ENCODE assay signal across 23 cellular contexts in the genomic region with DNA sequence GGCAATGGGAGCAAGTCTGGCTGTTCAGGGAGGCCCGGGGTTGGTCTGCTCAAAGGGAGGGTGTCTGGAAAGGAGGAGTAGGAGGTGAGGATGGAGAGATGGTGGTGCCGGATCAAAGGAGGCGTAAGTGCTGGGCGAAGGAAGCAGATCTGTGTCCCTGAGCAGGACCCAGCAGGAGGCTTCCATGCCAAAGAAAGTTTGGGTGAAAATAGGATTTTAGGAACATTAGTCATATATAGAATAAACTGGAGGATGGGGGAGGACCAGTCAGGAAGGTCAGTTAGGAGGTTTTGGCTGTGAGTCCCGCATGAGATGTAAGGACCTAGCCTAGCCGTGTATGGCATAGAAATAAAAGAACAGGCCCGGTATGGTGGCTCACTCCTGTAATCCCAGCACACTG. TPM values are rescaled to one million over a fixed set of nuclear protein-coding genes. Genes with fewer than 3 reads are reported as not detected.
DNase-seq lines count a peak whose midpoint lies in the region; ATAC-seq and TF ChIP-seq lines count a peak whose summit lies in the region.
"Had no signal": no experiment of that assay in that cellular context is flagged by ENCODE, and none has a peak within 500 bp of the region (broad histone marks: within the 10 kb centered on the region; RNA-seq: fewer than 3 reads in every experiment).

No MANE protein-coding gene starts in this region.

- no peak overlapping the region for H3K9ac ChIP-seq in BLaER1 treated with 17β-estradiol and CSF1 and Interleukin-3, amounts not matched to agents 10 nM and 100 nM

- no peaks in the 10 kb centered on the region for H3K36me3 ChIP-seq in BLaER1 treated with 17β-estradiol and CSF1 and Interleukin-3, amounts not matched to agents 10 nM and 100 nM
- no peaks in the 10 kb centered on the region for H3K36me3 ChIP-seq in osteoblast (ENCODE audit: insufficient read depth, low read length)
- H3K36me3 ChIP-seq: BE2C, SJSA1 had no signal

- peaks cover 5% of the 10 kb centered on the region for H3K27me3 Mint-ChIP-seq in HFFc6 (ENCODE audit: insufficient read depth)
- H3K27me3 Mint-ChIP-seq in dendritic cell treated with granulocyte-macrophage colony-stimulating factor and Interleukin-4, amounts not matched to agents 40 ng/mL and 50 ng/mL, for 4 days: peaks cover 13% of the 10 kb centered on the region

- DNase-seq in HFFc6 (no peak), osteoblast (ENCODE audit: insufficient read length, low spot score, missing footprints) (peak; percentile 76), AG20443 (ENCODE audit: low spot score) (no peak), dedifferentiated amniotic fluid mesenchymal stem cell (ENCODE audit: extremely low spot score) (no peak), HT-29 (ENCODE audit: low spot score) (no peak)
- DNase-seq: BE2C; CD4-positive, alpha-beta T cell; COR-L47; DMS79 treated with DMSO at 0.1 percent for 48 hours; HCEC 1CT; Kasumi-1; NCI-H1092 treated with DMSO at 0.1 percent for 48 hours; NCI-H146; NCI-H2029 treated with DMSO at 0.1 percent for 48 hours; NCI-H2171; NCI-H524 treated with DMSO at 0.1 percent for 48 hours; NCI-H82 had no signal

- peaks cover 30% of the 10 kb centered on the region for H3K4me1 Mint-ChIP-seq in HFFc6 (ENCODE audit: low read depth)
- H3K4me1 Mint-ChIP-seq in dendritic cell treated with granulocyte-macrophage colony-stimulating factor and Interleukin-4, amounts not matched to agents 40 ng/mL and 50 ng/mL, for 4 days (ENCODE audit: low read depth): peaks cover 49% of the 10 kb centered on the region

- peaks cover 0 to 10% (median 0%) of the 10 kb centered on the region in 11 experiments; a peak in 4 of 22 replicates for H3K27me3 ChIP-seq in BLaER1 treated with 17β-estradiol and CSF1 and Interleukin-3, amounts not matched to agents 10 nM and 100 nM
- no peaks in the 10 kb centered on the region for H3K27me3 ChIP-seq in osteoblast (ENCODE audit: insufficient read depth, low read length)
- H3K27me3 ChIP-seq: SJSA1 had no signal

- intact Hi-C loops in dendritic cell treated with granulocyte-macrophage colony-stimulating factor and Interleukin-4, amounts not matched to agents 40 ng/mL and 50 ng/mL, for 4 days (cut with micrococcal nuclease): loop anchor here (10.0 kb wide), 1 partner anchor 379 kb away; no protein-coding TSS in a partner anchor

- no peak overlapping the region for H3K4me3 ChIP-seq in BLaER1 treated with 17β-estradiol and CSF1 and Interleukin-3, amounts not matched to agents 10 nM and 100 nM
- no peak overlapping the region for H3K4me3 ChIP-seq in osteoblast (ENCODE audit: insufficient read depth, low read length)
- H3K4me3 ChIP-seq: A549, SJSA1 had no signal

- no peak for TF ChIP-seq CTCF in HFFc6 (IDR thresholded peaks at IDR 0.05)
- no peak for TF ChIP-seq CTCF in osteoblast (IDR thresholded peaks at IDR 0.05; ENCODE audit: extremely low read depth, low read depth, low read length)

- peak overlapping the region; percentile 14 for H3K27ac Mint-ChIP-seq in HFFc6
- H3K27ac Mint-ChIP-seq in dendritic cell treated with granulocyte-macrophage colony-stimulating factor and Interleukin-4, amounts not matched to agents 40 ng/mL and 50 ng/mL, for 4 days: peak overlapping the region; percentile 8
- H3K27ac Mint-ChIP-seq: CD4-positive, alpha-beta T cell had no signal

- peaks cover 50 to 96% (median 89%) of the 10 kb centered on the region in 10 experiments for H3K4me1 ChIP-seq in BLaER1 treated with 17β-estradiol and CSF1 and Interleukin-3, amounts not matched to agents 10 nM and 100 nM
- peaks cover 49% of the 10 kb centered on the region for H3K4me1 ChIP-seq in osteoblast (ENCODE audit: insufficient read depth, low read length)
- H3K4me1 ChIP-seq: A549, BE2C had no signal

- H3K4me2 ChIP-seq in BLaER1 treated with 17β-estradiol and CSF1 and Interleukin-3, amounts not matched to agents 10 nM and 100 nM: peak overlapping the region; percentile 6 to 98 (median 32); a peak in 17 of 22 replicates
- H3K4me2 ChIP-seq in osteoblast (ENCODE audit: insufficient read depth, low read length): peak overlapping the region; percentile 31
- H3K4me2 ChIP-seq: A549 had no signal

- H3K36me3 Mint-ChIP-seq in HFFc6 (ENCODE audit: low read depth): peaks cover 5% of the 10 kb centered on the region; the same call in 1 of the 2 replicates
- H3K36me3 Mint-ChIP-seq in dendritic cell treated with granulocyte-macrophage colony-stimulating factor and Interleukin-4, amounts not matched to agents 40 ng/mL and 50 ng/mL, for 4 days (ENCODE audit: low read depth): no peaks in the 10 kb centered on the region

- no peaks in the 10 kb centered on the region for H3K9me3 Mint-ChIP-seq in HFFc6
- H3K9me3 Mint-ChIP-seq in dendritic cell treated with granulocyte-macrophage colony-stimulating factor and Interleukin-4, amounts not matched to agents 40 ng/mL and 50 ng/mL, for 4 days: no peaks in the 10 kb centered on the region
- H3K9me3 Mint-ChIP-seq: CD4-positive, alpha-beta T cell had no signal

- no peaks in the 10 kb centered on the region for H4K20me1 ChIP-seq in BLaER1 treated with 17β-estradiol and CSF1 and Interleukin-3, amounts not matched to agents 10 nM and 100 nM
- H4K20me1 ChIP-seq in osteoblast (ENCODE audit: insufficient read depth, low read length): no peaks in the 10 kb centered on the region

- peaks cover 0 to 12% (median 0%) of the 10 kb centered on the region in 11 experiments; a peak in 8 of 22 replicates for H3K9me3 ChIP-seq in BLaER1 treated with 17β-estradiol and CSF1 and Interleukin-3, amounts not matched to agents 10 nM and 100 nM (replicated peaks in 1 of 11)
- no peaks in the 10 kb centered on the region for H3K9me3 ChIP-seq in osteoblast (ENCODE audit: low read depth, low read length)
- H3K9me3 ChIP-seq: A549, BE2C, SJSA1 had no signal

- H3K4me3 Mint-ChIP-seq in HFFc6: peak overlapping the region; percentile 24
- no peak overlapping the region for H3K4me3 Mint-ChIP-seq in dendritic cell treated with granulocyte-macrophage colony-stimulating factor and Interleukin-4, amounts not matched to agents 40 ng/mL and 50 ng/mL, for 4 days
- H3K4me3 Mint-ChIP-seq: CD4-positive, alpha-beta T cell had no signal

- H2AFZ ChIP-seq in osteoblast (ENCODE audit: low read length): peak overlapping the region; percentile 76

- H3K27ac ChIP-seq in BLaER1 treated with 17β-estradiol and CSF1 and Interleukin-3, amounts not matched to agents 10 nM and 100 nM: peak overlapping the region in 3 of 11 experiments; percentile 11 to 46 (median 31); a peak in 2 of 22 replicates
- H3K27ac ChIP-seq in osteoblast (ENCODE audit: low read depth, low read length): peak overlapping the region; percentile 45
- H3K27ac ChIP-seq: A549, SJSA1 had no signal

- H3K79me2 ChIP-seq in osteoblast (ENCODE audit: insufficient read depth, low read length): no peaks in the 10 kb centered on the region

- ATAC-seq in HG03097 (IDR thresholded peaks at IDR 0.05; ENCODE audit: low FRiP score, unreplicated experiment): no peak
- ATAC-seq: A549, Panc1 had no signal

RNA-seq across cellular contexts. Expression of gene VPS8, which starts 28.7 kb away (rescaled TPM):
- total RNA-seq in HFFc6 (2021; fragmentation: NEBNext Ultra II Directional; extraction: Animal tissue kit (Norgen Biotek cat#: 25700)): 10 to 100 TPM; 26.8 to 34.8 (median 33.0) TPM
- total RNA-seq in osteoblast: 95.2 and 96.7 TPM in 2 replicates
- 9.1 and 11.7 TPM in 2 replicates for total RNA-seq in HT-29 (2014; rRNA removed; shearing (Covaris generic))
